ENCODE assay signal across 10 cellular contexts in genomic region chr14:35159742-35160409, GRCh38. TPM values are rescaled to one million over a fixed set of nuclear protein-coding genes. Genes with fewer than 3 reads are reported as not detected.
A peak's percentile ranks its signal among the peaks of the same experiment; 100 is the strongest.
DNase-seq lines count a peak whose midpoint lies in the region; ATAC-seq and TF ChIP-seq lines count a peak whose summit lies in the region.
"Had no signal": no experiment of that assay in that cellular context is flagged by ENCODE, and none has a peak within 500 bp of the region (broad histone marks: within the 10 kb centered on the region; RNA-seq: fewer than 3 reads in every experiment).

No MANE protein-coding gene starts in this region.

- no peaks in the 10 kb centered on the region for H3K36me3 ChIP-seq in left ventricle myocardium inferior

- intact Hi-C loops in left cardiac atrium (cut with DNase I) (no loop called here), left ventricle myocardium inferior (cut with micrococcal nuclease) (no loop called here)

- no peak overlapping the region for H3K27ac ChIP-seq in left ventricle myocardium inferior (replicated peaks)

- H3K27me3 ChIP-seq in left ventricle myocardium inferior (ENCODE audit: low read depth) = no peaks in the 10 kb centered on the region

- POLR2A ChIA-PET in WTC11 (lab: Charles Lee) = no interaction called here

- H3K4me1 Mint-ChIP-seq in WTC11 (peaks cover 14% of the 10 kb centered on the region), immature natural killer cell (peaks cover 33 to 50% of the 10 kb centered on the region in 2 donors)

- H3K9me3 Mint-ChIP-seq in WTC11 = no peaks in the 10 kb centered on the region
- H3K9me3 Mint-ChIP-seq in immature natural killer cell = no peaks in the 10 kb centered on the region
- H3K9me3 Mint-ChIP-seq: stimulated activated memory B cell treated with anti-CD40 and anti-IgM and Interleukin-4, amounts not matched to agents 10 μg/mL and 1 μg/mL and 100 μg/mL, for 72 hours had no signal

- DNase-seq in left cardiac atrium (no peak), left ventricle myocardium inferior (no peak), WTC11 (ENCODE audit: low spot score) (no peak), immature natural killer cell (no peak), retina (no peak), COLO668 (lab: John Stamatoyannopoulos, UW; ENCODE audit: unreplicated experiment) (no peak), NCI-H1436 (lab: John Stamatoyannopoulos, UW) (no peak)
- DNase-seq: NCI-H524 had no signal

- no peak overlapping the region for H3K4me3 ChIP-seq in left ventricle myocardium inferior

- H3K36me3 Mint-ChIP-seq in WTC11 (peaks cover 6% of the 10 kb centered on the region; the same call in 1 of the 2 replicates), immature natural killer cell (peaks cover 5 to 20% (median 7%) of the 10 kb centered on the region in 3 donors)

- TF ChIP-seq CTCF in left ventricle myocardium inferior (IDR thresholded peaks at IDR 0.05; ENCODE audit: borderline replicate concordance) = no peak
- TF ChIP-seq CTCF in WTC11 (IDR thresholded peaks at IDR 0.05) = no peak

- H3K27ac Mint-ChIP-seq in WTC11 (peak overlapping the region; percentile 20; the same call in 1 of the 2 replicates), immature natural killer cell (peak overlapping the region in 4 of 6 donors; percentile 15 to 73 (median 50))
- H3K27ac Mint-ChIP-seq: stimulated activated memory B cell treated with anti-CD40 and anti-IgM and Interleukin-4, amounts not matched to agents 10 μg/mL and 1 μg/mL and 100 μg/mL, for 72 hours had no signal

- H3K9me3 ChIP-seq in left ventricle myocardium inferior (replicated peaks) = no peaks in the 10 kb centered on the region

- no peak overlapping the region for H3K4me3 Mint-ChIP-seq in WTC11
- H3K4me3 Mint-ChIP-seq in immature natural killer cell = no peak overlapping the region
- H3K4me3 Mint-ChIP-seq: stimulated activated memory B cell treated with anti-CD40 and anti-IgM and Interleukin-4, amounts not matched to agents 10 μg/mL and 1 μg/mL and 100 μg/mL, for 72 hours had no signal

- H3K4me1 ChIP-seq in left ventricle myocardium inferior = peaks cover 26% of the 10 kb centered on the region

- CTCF ChIA-PET in WTC11 (lab: Charles Lee) = no interaction called here

- ATAC-seq in left cardiac atrium (peak; percentile 55 to 93), WTC11 (no peak), GM18907 (IDR thresholded peaks at IDR 0.05; ENCODE audit: unreplicated experiment) (no peak)
- ATAC-seq: stimulated activated memory B cell treated with anti-CD40 and anti-IgM and Interleukin-4, amounts not matched to agents 10 μg/mL and 1 μg/mL and 100 μg/mL, for 72 hours had no signal

- no peaks in the 10 kb centered on the region; the same call in 1 of the 2 replicates for H3K27me3 Mint-ChIP-seq in WTC11 (ENCODE audit: low read depth)
- H3K27me3 Mint-ChIP-seq in immature natural killer cell (ENCODE audit: low read depth in 3 of 3) = no peaks in the 10 kb centered on the region
- H3K27me3 Mint-ChIP-seq: stimulated activated memory B cell treated with anti-CD40 and anti-IgM and Interleukin-4, amounts not matched to agents 10 μg/mL and 1 μg/mL and 100 μg/mL, for 72 hours had no signal

TF ChIP-seq in WTC11, 78 proteins besides CTCF, POLR2A, EP300 and RAD21:
- TF ChIP-seq GABPB1 (CRISPR knock-in tag; IDR thresholded peaks at IDR 0.05) (peak; percentile 84), PRRX2 (CRISPR knock-in tag; IDR thresholded peaks at IDR 0.05) (no peak)

RNA-seq across cellular contexts. Expression of gene PRORP, which starts 37.5 kb away (rescaled TPM):
- total RNA-seq in left cardiac atrium (10 to 100 TPM; 17.1 to 20.0 TPM), left ventricle myocardium inferior (23.6 TPM), WTC11 (2021) (33.6 to 44.1 TPM (median 36.7 TPM) in 3 replicates)
- 10 to 100 TPM; 32.7 to 59.5 (median 36.7) TPM for polyA plus RNA-seq in immature natural killer cell

RNA-seq across cellular contexts. Expression of gene PPP2R3C, which starts 38.1 kb away (rescaled TPM):
- 10 to 100 TPM; 24.4 to 24.6 TPM for total RNA-seq in left cardiac atrium
- 26.5 TPM for total RNA-seq in left ventricle myocardium inferior
- total RNA-seq in WTC11 (2021) = 31.2 to 33.8 TPM (median 31.6 TPM) in 3 replicates
- polyA plus RNA-seq in immature natural killer cell = 10 to 100 TPM; 73.4 to 76.5 (median 75.3) TPM

Comparison
In these comparisons a context has a peak if more than half of its experiments do, and no peak if none do; other contexts are left out.
1. ATAC-seq: peak in left cardiac atrium (2 of 2); none in WTC11 (single experiment) and GM18907 (single experiment).